ENCODE assay signal across 2 cellular contexts in genomic region chr1:8352471-8352845, GRCh38.
TF ChIP-seq lines count a peak whose summit lies in the region.

No MANE protein-coding gene starts in this region.

TF ChIP-seq in liver, 16 proteins besides CTCF, POLR2A, EP300 and RAD21:
- TF ChIP-seq HNF4A (conservative IDR thresholded peaks at IDR 0.05) (no peak), EGR1 (IDR thresholded peaks at IDR 0.05; ENCODE audit: low read depth in 2 of 2) (no peak), ATF3 (IDR thresholded peaks at IDR 0.05) (no peak), NR2F2 (IDR thresholded peaks at IDR 0.05) (no peak), ZBTB33 (IDR thresholded peaks at IDR 0.05) (no peak), RXRA (IDR thresholded peaks at IDR 0.05) (no peak), SP1 (IDR thresholded peaks at IDR 0.05) (no peak), FOXA1 (IDR thresholded peaks at IDR 0.05) (no peak), REST (IDR thresholded peaks at IDR 0.05) (no peak), FOXA2 (IDR thresholded peaks at IDR 0.05) (no peak), YY1 (IDR thresholded peaks at IDR 0.05) (no peak), TAF1 (conservative IDR thresholded peaks at IDR 0.05) (no peak), GABPA (IDR thresholded peaks at IDR 0.05 in 1 of 2, conservative IDR thresholded peaks at IDR 0.05 in 1 of 2) (no peak), MAX (IDR thresholded peaks at IDR 0.05) (no peak), JUND (IDR thresholded peaks at IDR 0.05) (no peak), HNF4G (IDR thresholded peaks at IDR 0.05) (no peak)

TF ChIP-seq in HepG2, 621 proteins besides CTCF, POLR2A, EP300 and RAD21:
- TF ChIP-seq ZNF883 (CRISPR knock-in tag; IDR thresholded peaks at IDR 0.05; ENCODE audit: not compliant biosample characterization) = no peak
- TF ChIP-seq ZFP1 (CRISPR knock-in tag; IDR thresholded peaks at IDR 0.05) = no peak
- no peak for TF ChIP-seq ZUFSP (CRISPR knock-in tag; IDR thresholded peaks at IDR 0.05; ENCODE audit: borderline replicate concordance)
- TF ChIP-seq EHMT2 (IDR thresholded peaks at IDR 0.05; ENCODE audit: borderline replicate concordance, low read depth, low read length) = no peak
- TF ChIP-seq ZNF777 (CRISPR knock-in tag; IDR thresholded peaks at IDR 0.05) = no peak
- TF ChIP-seq CEBPB (IDR thresholded peaks at IDR 0.05; ENCODE audit: borderline replicate concordance, low read depth, low read length) = no peak
- TF ChIP-seq NKX3-1 (CRISPR knock-in tag; IDR thresholded peaks at IDR 0.05) = no peak
- TF ChIP-seq CEBPG (CRISPR knock-in tag; IDR thresholded peaks at IDR 0.05) = no peak
- no peak for TF ChIP-seq ZNF446 (CRISPR knock-in tag; IDR thresholded peaks at IDR 0.05)
- no peak for TF ChIP-seq GTF2F1 (IDR thresholded peaks at IDR 0.05; ENCODE audit: low read length)
- TF ChIP-seq ZNF234 (CRISPR knock-in tag; conservative IDR thresholded peaks at IDR 0.05) = no peak
- TF ChIP-seq ZFP41 (CRISPR knock-in tag; IDR thresholded peaks at IDR 0.05; ENCODE audit: borderline replicate concordance) = no peak
- TF ChIP-seq ZNF740 (CRISPR knock-in tag; IDR thresholded peaks at IDR 0.05) = no peak
- TF ChIP-seq ETV6 (CRISPR knock-in tag; conservative IDR thresholded peaks at IDR 0.05) = no peak
- no peak for TF ChIP-seq RBAK (CRISPR knock-in tag; IDR thresholded peaks at IDR 0.05)
- TF ChIP-seq SOX6 (IDR thresholded peaks at IDR 0.05) = no peak
- TF ChIP-seq SOX6 (CRISPR knock-in tag; IDR thresholded peaks at IDR 0.05) = no peak
TF ChIP-seq in HepG2: peak in this region for 0.
